In genomic region chr3:139343895-139344856, GRCh38 we compare ENCODE assay signal across 1 cellular context.
A peak's percentile ranks its signal among the peaks of the same experiment; 100 is the strongest.
TF ChIP-seq lines count a peak whose summit lies in the region.

Gene MRPS22, plus strand, starts transcription at chr3:139344020. Its CDS starts 7 bp downstream, at chr3:139344027.

TF ChIP-seq in K562, 482 proteins besides CTCF, POLR2A, EP300 and RAD21 (continued from another document and continues in another):
- TF ChIP-seq, protein P1, sequence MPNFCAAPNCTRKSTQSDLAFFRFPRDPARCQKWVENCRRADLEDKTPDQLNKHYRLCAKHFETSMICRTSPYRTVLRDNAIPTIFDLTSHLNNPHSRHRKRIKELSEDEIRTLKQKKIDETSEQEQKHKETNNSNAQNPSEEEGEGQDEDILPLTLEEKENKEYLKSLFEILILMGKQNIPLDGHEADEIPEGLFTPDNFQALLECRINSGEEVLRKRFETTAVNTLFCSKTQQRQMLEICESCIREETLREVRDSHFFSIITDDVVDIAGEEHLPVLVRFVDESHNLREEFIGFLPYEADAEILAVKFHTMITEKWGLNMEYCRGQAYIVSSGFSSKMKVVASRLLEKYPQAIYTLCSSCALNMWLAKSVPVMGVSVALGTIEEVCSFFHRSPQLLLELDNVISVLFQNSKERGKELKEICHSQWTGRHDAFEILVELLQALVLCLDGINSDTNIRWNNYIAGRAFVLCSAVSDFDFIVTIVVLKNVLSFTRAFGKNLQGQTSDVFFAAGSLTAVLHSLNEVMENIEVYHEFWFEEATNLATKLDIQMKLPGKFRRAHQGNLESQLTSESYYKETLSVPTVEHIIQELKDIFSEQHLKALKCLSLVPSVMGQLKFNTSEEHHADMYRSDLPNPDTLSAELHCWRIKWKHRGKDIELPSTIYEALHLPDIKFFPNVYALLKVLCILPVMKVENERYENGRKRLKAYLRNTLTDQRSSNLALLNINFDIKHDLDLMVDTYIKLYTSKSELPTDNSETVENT (CRISPR knock-in tag; IDR thresholded peaks at IDR 0.05), result 0 out of 2 replicates have a peak, but pooled peaks have one; percentile 25
- 0 out of 2 replicates have a peak, but pooled peaks have one; percentile 61 for TF ChIP-seq ZZZ3 (IDR thresholded peaks at IDR 0.05)
- peak; percentile 58 for TF ChIP-seq CREB1 (IDR thresholded peaks at IDR 0.05)
- peak; percentile 48; the same call in 1 of the 2 replicates for TF ChIP-seq CREB1 (CRISPR knock-in tag; IDR thresholded peaks at IDR 0.05)
- TF ChIP-seq YBX1 (IDR thresholded peaks at IDR 0.05), result no peak
- no peak for TF ChIP-seq ZNF384 (IDR thresholded peaks at IDR 0.05; ENCODE audit: low read depth, low read length)
- peak in 1 of 2 experiments; percentile 77; a peak in 2 of 4 replicates for TF ChIP-seq KDM4B (IDR thresholded peaks at IDR 0.05; ENCODE audit: borderline replicate concordance in 2 of 2, low read depth in 1 of 2)
- peak; percentile 93 for TF ChIP-seq NCOA1 (IDR thresholded peaks at IDR 0.05; ENCODE audit: low read depth)
- no peak for TF ChIP-seq ZNF830 (CRISPR knock-in tag; IDR thresholded peaks at IDR 0.05)
- TF ChIP-seq TEAD4 (IDR thresholded peaks at IDR 0.05; ENCODE audit: low read length), result peak; percentile 43
- TF ChIP-seq TEAD4 (CRISPR knock-in tag; IDR thresholded peaks at IDR 0.05; ENCODE audit: borderline replicate concordance), result no peak
- TF ChIP-seq KLF1 (tag; IDR thresholded peaks at IDR 0.05), result peak; percentile 48; the same call in 1 of the 2 replicates
- TF ChIP-seq KDM1A (IDR thresholded peaks at IDR 0.05), result 0 out of 4 replicates have a peak, but pooled peaks of 1 of the 2 experiments have one; percentile 11
- TF ChIP-seq ZFX (CRISPR knock-in tag; IDR thresholded peaks at IDR 0.05), result 0 out of 2 replicates have a peak, but pooled peaks have one; percentile 22
- peak; percentile 75; the same call in 1 of the 2 replicates for TF ChIP-seq ZNF511 (CRISPR knock-in tag; IDR thresholded peaks at IDR 0.05)
- TF ChIP-seq ZNF165 (CRISPR knock-in tag; IDR thresholded peaks at IDR 0.05; ENCODE audit: borderline replicate concordance), result 0 out of 2 replicates have a peak, but pooled peaks have one; percentile 25
- no peak for TF ChIP-seq HEY1 (CRISPR knock-in tag; IDR thresholded peaks at IDR 0.05; ENCODE audit: borderline replicate concordance)
- TF ChIP-seq MTA2 (IDR thresholded peaks at IDR 0.05; ENCODE audit: low read depth), result peak; percentile 53
- TF ChIP-seq MGA (IDR thresholded peaks at IDR 0.05), result no peak
- TF ChIP-seq FOSL1 (tag; conservative IDR thresholded peaks at IDR 0.05), result peak; percentile 28; the same call in 1 of the 2 replicates
- TF ChIP-seq MAX (CRISPR knock-in tag; IDR thresholded peaks at IDR 0.05), result peak; percentile 24; the same call in 1 of the 2 replicates
- 0 out of 2 replicates have a peak, but pooled peaks have one; percentile 40 for TF ChIP-seq ZNF24 (IDR thresholded peaks at IDR 0.05)
- TF ChIP-seq, protein P2, sequence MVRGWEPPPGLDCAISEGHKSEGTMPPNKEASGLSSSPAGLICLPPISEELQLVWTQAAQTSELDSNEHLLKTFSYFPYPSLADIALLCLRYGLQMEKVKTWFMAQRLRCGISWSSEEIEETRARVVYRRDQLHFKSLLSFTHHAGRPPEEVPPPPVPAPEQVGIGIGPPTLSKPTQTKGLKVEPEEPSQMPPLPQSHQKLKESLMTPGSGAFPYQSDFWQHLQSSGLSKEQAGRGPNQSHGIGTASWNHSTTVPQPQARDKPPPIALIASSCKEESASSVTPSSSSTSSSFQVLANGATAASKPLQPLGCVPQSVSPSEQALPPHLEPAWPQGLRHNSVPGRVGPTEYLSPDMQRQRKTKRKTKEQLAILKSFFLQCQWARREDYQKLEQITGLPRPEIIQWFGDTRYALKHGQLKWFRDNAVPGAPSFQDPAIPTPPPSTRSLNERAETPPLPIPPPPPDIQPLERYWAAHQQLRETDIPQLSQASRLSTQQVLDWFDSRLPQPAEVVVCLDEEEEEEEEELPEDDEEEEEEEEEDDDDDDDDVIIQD (CRISPR knock-in tag; IDR thresholded peaks at IDR 0.05), result 0 out of 2 replicates have a peak, but pooled peaks have one; percentile 19
- TF ChIP-seq NFRKB (IDR thresholded peaks at IDR 0.05; ENCODE audit: low read depth), result peak; percentile 44
- TF ChIP-seq PML (IDR thresholded peaks at IDR 0.05; ENCODE audit: low read length), result peak; percentile 58
- peak; percentile 89 for TF ChIP-seq GTF2E2 (tag; IDR thresholded peaks at IDR 0.05)
- no peak for TF ChIP-seq JUN (IDR thresholded peaks at IDR 0.05; ENCODE audit: borderline replicate concordance, low read depth, low read length)
- TF ChIP-seq JUN (CRISPR knock-in tag; IDR thresholded peaks at IDR 0.05; ENCODE audit: borderline replicate concordance), result no peak
- TF ChIP-seq, protein P3, sequence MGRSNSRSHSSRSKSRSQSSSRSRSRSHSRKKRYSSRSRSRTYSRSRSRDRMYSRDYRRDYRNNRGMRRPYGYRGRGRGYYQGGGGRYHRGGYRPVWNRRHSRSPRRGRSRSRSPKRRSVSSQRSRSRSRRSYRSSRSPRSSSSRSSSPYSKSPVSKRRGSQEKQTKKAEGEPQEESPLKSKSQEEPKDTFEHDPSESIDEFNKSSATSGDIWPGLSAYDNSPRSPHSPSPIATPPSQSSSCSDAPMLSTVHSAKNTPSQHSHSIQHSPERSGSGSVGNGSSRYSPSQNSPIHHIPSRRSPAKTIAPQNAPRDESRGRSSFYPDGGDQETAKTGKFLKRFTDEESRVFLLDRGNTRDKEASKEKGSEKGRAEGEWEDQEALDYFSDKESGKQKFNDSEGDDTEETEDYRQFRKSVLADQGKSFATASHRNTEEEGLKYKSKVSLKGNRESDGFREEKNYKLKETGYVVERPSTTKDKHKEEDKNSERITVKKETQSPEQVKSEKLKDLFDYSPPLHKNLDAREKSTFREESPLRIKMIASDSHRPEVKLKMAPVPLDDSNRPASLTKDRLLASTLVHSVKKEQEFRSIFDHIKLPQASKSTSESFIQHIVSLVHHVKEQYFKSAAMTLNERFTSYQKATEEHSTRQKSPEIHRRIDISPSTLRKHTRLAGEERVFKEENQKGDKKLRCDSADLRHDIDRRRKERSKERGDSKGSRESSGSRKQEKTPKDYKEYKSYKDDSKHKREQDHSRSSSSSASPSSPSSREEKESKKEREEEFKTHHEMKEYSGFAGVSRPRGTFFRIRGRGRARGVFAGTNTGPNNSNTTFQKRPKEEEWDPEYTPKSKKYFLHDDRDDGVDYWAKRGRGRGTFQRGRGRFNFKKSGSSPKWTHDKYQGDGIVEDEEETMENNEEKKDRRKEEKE (IDR thresholded peaks at IDR 0.05; ENCODE audit: borderline replicate concordance in 1 of 2, control insufficient read depth in 1 of 2, low read depth in 2 of 2, low read length in 1 of 2), result peak in 1 of 2 experiments; percentile 63; a peak in 1 of 4 replicates
- peak; percentile 59; the same call in 1 of the 2 replicates for TF ChIP-seq TAF7 (tag; IDR thresholded peaks at IDR 0.05)
- TF ChIP-seq PBX2 (CRISPR knock-in tag; IDR thresholded peaks at IDR 0.05; ENCODE audit: low read depth), result no peak
- TF ChIP-seq PBX2 (tag; conservative IDR thresholded peaks at IDR 0.05; ENCODE audit: low read depth), result 0 out of 2 replicates have a peak, but pooled peaks have one; percentile 6
- TF ChIP-seq EP400 (IDR thresholded peaks at IDR 0.05), result peak; percentile 76
- peak; percentile 53 for TF ChIP-seq VEZF1 (CRISPR knock-in tag; IDR thresholded peaks at IDR 0.05)
